11 cellular contexts compared by ENCODE assay signal in the genomic region with DNA sequence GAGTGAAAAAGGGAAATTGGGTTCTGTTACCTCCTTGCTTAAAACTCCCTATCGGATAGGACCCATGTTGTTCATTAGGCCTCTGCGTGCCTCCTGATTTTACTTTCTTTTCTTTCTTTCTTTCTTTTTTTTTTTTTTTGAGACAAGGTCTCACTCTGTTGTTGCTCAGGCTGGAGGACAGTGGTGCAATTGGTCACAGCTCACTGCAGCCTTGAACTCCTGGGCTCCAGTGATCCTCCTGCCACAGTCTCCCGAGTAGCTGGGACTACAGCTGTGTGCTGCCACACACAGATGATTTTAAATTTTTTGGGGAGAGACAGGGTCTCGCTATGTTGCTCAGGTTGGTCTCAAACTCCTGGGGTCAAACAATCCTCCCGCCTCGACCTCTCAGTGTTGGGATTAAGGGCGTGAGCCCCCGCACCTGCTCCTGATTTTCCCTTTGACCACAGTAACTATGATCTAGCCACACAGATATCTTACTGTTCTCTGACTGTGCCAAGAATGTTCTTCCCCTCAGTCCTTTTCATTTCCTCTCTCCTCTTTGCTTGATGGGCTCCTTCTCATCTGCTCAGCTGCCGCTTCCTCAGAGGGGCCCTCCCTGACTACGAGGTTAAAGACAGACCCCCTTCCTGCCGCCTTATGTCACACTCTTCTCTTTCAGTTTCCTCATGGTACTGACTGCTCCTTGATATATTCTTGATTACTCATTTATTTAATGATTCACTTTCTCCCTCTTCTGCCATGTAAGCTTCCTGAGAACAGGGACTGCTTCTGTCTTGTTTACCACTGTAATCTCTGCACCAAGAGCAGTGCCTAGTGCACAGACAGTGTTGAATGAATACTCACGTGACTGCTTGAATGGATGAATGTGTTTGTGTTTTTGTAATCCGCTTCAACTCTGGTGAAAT.
DNase-seq lines count a peak whose midpoint lies in the region; ATAC-seq lines count a peak whose summit lies in the region.
"Had no signal": no experiment of that assay in that cellular context is flagged by ENCODE, and none has a peak within 500 bp of the region (broad histone marks: within the 10 kb centered on the region; RNA-seq: fewer than 3 reads in every experiment).

No MANE protein-coding gene starts in this region.

- H3K27me3 Mint-ChIP-seq in activated T-cell treated with anti-CD3 and anti-CD28 coated beads, Interleukin-2, amount 50 U/mL, for 24 hours: no peaks in the 10 kb centered on the region
- H3K27me3 Mint-ChIP-seq in stimulated activated naive B cell treated with anti-CD40 and anti-IgM and Interleukin-4, amounts not matched to agents 10 μg/mL and 1 μg/mL and 100 μg/mL, for 72 hours: no peaks in the 10 kb centered on the region

- H3K4me3 Mint-ChIP-seq in activated T-cell treated with anti-CD3 and anti-CD28 coated beads, Interleukin-2, amount 50 U/mL, for 24 hours: peak overlapping the region; percentile 9
- no peak overlapping the region for H3K4me3 Mint-ChIP-seq in stimulated activated naive B cell treated with anti-CD40 and anti-IgM and Interleukin-4, amounts not matched to agents 10 μg/mL and 1 μg/mL and 100 μg/mL, for 72 hours

- H3K9me3 Mint-ChIP-seq in activated T-cell treated with anti-CD3 and anti-CD28 coated beads, Interleukin-2, amount 50 U/mL, for 24 hours: no peaks in the 10 kb centered on the region
- H3K9me3 Mint-ChIP-seq in stimulated activated naive B cell treated with anti-CD40 and anti-IgM and Interleukin-4, amounts not matched to agents 10 μg/mL and 1 μg/mL and 100 μg/mL, for 72 hours: no peaks in the 10 kb centered on the region

- H3K4me1 Mint-ChIP-seq in activated T-cell treated with anti-CD3 and anti-CD28 coated beads, Interleukin-2, amount 50 U/mL, for 24 hours (ENCODE audit: low read depth): peaks cover 18% of the 10 kb centered on the region
- peaks cover 8 to 18% of the 10 kb centered on the region in 2 donors for H3K4me1 Mint-ChIP-seq in stimulated activated naive B cell treated with anti-CD40 and anti-IgM and Interleukin-4, amounts not matched to agents 10 μg/mL and 1 μg/mL and 100 μg/mL, for 72 hours

- DNase-seq in activated CD8-positive, alpha-beta memory T cell treated with anti-CD3 and anti-CD28 coated beads for 24 hours: peak; percentile 66
- DNase-seq in activated CD8-positive, alpha-beta memory T cell treated with anti-CD3 and anti-CD28 coated beads, Interleukin-2, amount 50 U/mL, for 4 hours: no peak
- DNase-seq in activated T-cell treated with anti-CD3 and anti-CD28 coated beads, Interleukin-2, amount 50 U/mL, for 24 hours: peak; percentile 50
- DNase-seq in iris pigment epithelial cell (ENCODE audit: low read depth) (peak; percentile 85), NCI-H2196 (lab: John Stamatoyannopoulos, UW; ENCODE audit: unreplicated experiment) (no peak), SHP77 treated with DMSO at 0.1 percent for 48 hours (lab: John Stamatoyannopoulos, UW) (no peak)
- no peak for DNase-seq in stimulated activated naive B cell treated with anti-CD40 and anti-IgM and Interleukin-4, amounts not matched to agents 10 μg/mL and 1 μg/mL and 100 μg/mL, for 72 hours
- DNase-seq: KBM-7, NCI-H2171 treated with DMSO at 0.1 percent for 48 hours, pancreas had no signal

- ATAC-seq in stimulated activated naive B cell treated with anti-CD40 and anti-IgM and Interleukin-4, amounts not matched to agents 10 μg/mL and 1 μg/mL and 100 μg/mL, for 72 hours (replicated peaks): peak; percentile 92 to 96
- ATAC-seq in GM18511 (IDR thresholded peaks at IDR 0.05; ENCODE audit: unreplicated experiment): no peak

- H3K36me3 Mint-ChIP-seq in activated T-cell treated with anti-CD3 and anti-CD28 coated beads, Interleukin-2, amount 50 U/mL, for 24 hours (ENCODE audit: low read depth): peaks cover 78% of the 10 kb centered on the region
- H3K36me3 Mint-ChIP-seq in stimulated activated naive B cell treated with anti-CD40 and anti-IgM and Interleukin-4, amounts not matched to agents 10 μg/mL and 1 μg/mL and 100 μg/mL, for 72 hours: peaks cover 26 to 46% of the 10 kb centered on the region in 2 donors

- H3K27ac Mint-ChIP-seq in activated T-cell treated with anti-CD3 and anti-CD28 coated beads, Interleukin-2, amount 50 U/mL, for 24 hours: peak overlapping the region; percentile 91
- peak overlapping the region; percentile 80 for H3K27ac Mint-ChIP-seq in stimulated activated naive B cell treated with anti-CD40 and anti-IgM and Interleukin-4, amounts not matched to agents 10 μg/mL and 1 μg/mL and 100 μg/mL, for 72 hours

Comparison
In these comparisons a context has a peak if more than half of its experiments do, and no peak if none do; other contexts are left out.
1. DNase-seq: peak in activated CD8-positive, alpha-beta memory T cell treated with anti-CD3 and anti-CD28 coated beads for 24 hours (single experiment), activated T-cell treated with anti-CD3 and anti-CD28 coated beads, Interleukin-2, amount 50 U/mL, for 24 hours (single experiment) and iris pigment epithelial cell (single experiment); none in activated CD8-positive, alpha-beta memory T cell treated with anti-CD3 and anti-CD28 coated beads, Interleukin-2, amount 50 U/mL, for 4 hours (single experiment), stimulated activated naive B cell treated with anti-CD40 and anti-IgM and Interleukin-4, amounts not matched to agents 10 μg/mL and 1 μg/mL and 100 μg/mL, for 72 hours (single experiment), NCI-H2196 (single experiment) and SHP77 treated with DMSO at 0.1 percent for 48 hours (single experiment).